In the genomic region with DNA sequence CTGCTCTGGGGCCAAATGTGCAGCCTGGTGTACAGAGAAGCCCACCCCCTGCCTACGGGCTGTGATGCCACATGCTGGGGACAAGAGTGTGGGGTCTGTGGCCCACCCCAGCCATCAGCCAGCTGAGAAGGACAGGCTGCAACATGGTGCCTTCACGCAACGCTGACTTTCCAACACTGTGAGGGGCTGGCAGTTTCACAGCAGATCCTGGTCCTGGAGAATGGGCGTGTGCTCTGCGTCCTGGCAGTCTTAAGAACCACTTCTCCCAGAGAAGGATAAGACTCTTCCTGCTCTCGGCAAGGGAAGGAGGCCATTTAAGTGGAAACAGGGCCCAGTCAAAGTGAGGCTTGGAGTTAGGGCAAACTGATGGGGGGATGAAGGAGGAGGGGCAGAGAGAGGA, we compare ENCODE assay signal across 18 cellular contexts. TPM values are rescaled to one million over a fixed set of nuclear protein-coding genes. Genes with fewer than 3 reads are reported as not detected.
"Had no signal": no experiment of that assay in that cellular context is flagged by ENCODE, and none has a peak within 500 bp of the region (broad histone marks: within the 10 kb centered on the region; RNA-seq: fewer than 3 reads in every experiment).

No MANE protein-coding gene starts in this region.

- H3K9me3 ChIP-seq: esophagus squamous epithelium, gastroesophageal sphincter, pancreas, uterus had no signal

- H3K9me3 Mint-ChIP-seq: nephron, type B pancreatic cell had no signal

- H3K4me3 ChIP-seq: esophagus squamous epithelium, gastroesophageal sphincter, lung, pancreas, uterus had no signal

- H3K27ac Mint-ChIP-seq: nephron, progenitor cell of endocrine pancreas, type B pancreatic cell had no signal

- H3K4me1 ChIP-seq: pancreas, uterus had no signal

- H3K36me3 ChIP-seq: esophagus squamous epithelium, gastroesophageal sphincter, pancreas, uterus had no signal

- H3K27ac ChIP-seq: esophagus squamous epithelium, gastroesophageal sphincter, pancreas, uterus had no signal

- DNase-seq: esophagus squamous epithelium; foreskin fibroblast; left colon; left ventricle myocardium superior; mesendoderm; naive B cell; nucleus accumbens; pancreas; right cardiac atrium; small intestine; stimulated activated CD4-positive, alpha-beta T cell treated with anti-CD3 and anti-CD28 coated beads, Interleukin-12 subunit alpha, Interleukin-12 subunit beta, amount 100 ng/mL, for 4 hours; stimulated activated naive CD4-positive, alpha-beta T cell treated with Interleukin-2 at 50 U/mL for 16 hours; uterus had no signal

RNA-seq across cellular contexts. Expression of gene ASPDH, which starts 49.9 kb away (rescaled TPM):
- polyA plus RNA-seq: lung, right cardiac atrium had no signal
